Comparison of ENCODE assay signal across 21 cellular contexts in genomic region chr6:37582309-37582708, GRCh38.
DNase-seq lines count a peak whose midpoint lies in the region; ATAC-seq and TF ChIP-seq lines count a peak whose summit lies in the region.
"Had no signal": no experiment of that assay in that cellular context is flagged by ENCODE, and none has a peak within 500 bp of the region (broad histone marks: within the 10 kb centered on the region; RNA-seq: fewer than 3 reads in every experiment).

No MANE protein-coding gene starts in this region.

- no peaks in the 10 kb centered on the region for H3K36me3 Mint-ChIP-seq in MCF 10A (ENCODE audit: insufficient read depth, unreplicated experiment)
- no peaks in the 10 kb centered on the region for H3K36me3 Mint-ChIP-seq in WTC11
- H3K36me3 Mint-ChIP-seq: activated CD8-positive, alpha-beta memory T cell treated with anti-CD3 and anti-CD28 coated beads, Interleukin-2, amount 10 ng/mL, durations not matched to agents 7 days and 5 days; activated naive CD4-positive, alpha-beta T cell treated with anti-CD3 and anti-CD28 coated beads, Interleukin-2, amount 50 U/mL, for 72 hours; immature natural killer cell; T-cell had no signal

- H3K27ac Mint-ChIP-seq in MCF 10A (ENCODE audit: low read depth, unreplicated experiment) = no peak overlapping the region
- peak overlapping the region; percentile 57; the same call in 1 of the 2 replicates for H3K27ac Mint-ChIP-seq in WTC11
- H3K27ac Mint-ChIP-seq: activated CD4-positive, alpha-beta T cell treated with anti-CD3 and anti-CD28 coated beads for 36 hours; activated CD8-positive, alpha-beta memory T cell treated with anti-CD3 and anti-CD28 coated beads, Interleukin-2, amount 10 ng/mL, durations not matched to agents 7 days and 5 days; activated naive CD4-positive, alpha-beta T cell treated with anti-CD3 and anti-CD28 coated beads, Interleukin-2, amount 50 U/mL, for 72 hours; T-cell had no signal

- dilution Hi-C loops in mammary epithelial cell (cut with HindIII; ENCODE audit: low sequenced_read_pairs) = no loop called here

- in situ Hi-C loops in mammary epithelial cell (cut with MboI; ENCODE audit: low sequenced_read_pairs in 2 of 2) = no loop called here
- in situ Hi-C loops in HAP-1 (cut with MboI; ENCODE audit: low sequenced_read_pairs) = no loop called here

- H2AFZ ChIP-seq in mammary epithelial cell (ENCODE audit: low read depth, low read length) = no peak overlapping the region

- H3K4me2 ChIP-seq in mammary epithelial cell (ENCODE audit: insufficient read depth, low read depth, low read length) = no peak overlapping the region

- WGBS in mammary epithelial cell (ENCODE audit: low coverage, missing lambda C conversion rate) = 10% methylated on average over 6 of the region's 6 CpGs

- peak; percentile 8 for DNase-seq in mammary epithelial cell
- DNase-seq in MCF 10A (ENCODE audit: unreplicated experiment) = no peak
- peak; percentile 41 for DNase-seq in WTC11 (ENCODE audit: low spot score)
- DNase-seq in iris pigment epithelial cell (ENCODE audit: low read depth) = peak; percentile 24
- no peak for DNase-seq in ureter (ENCODE audit: low spot score)
- no peak for DNase-seq in HAP-1 (ENCODE audit: low spot score in 2 of 2)
- DNase-seq: activated CD4-positive, alpha-beta T cell treated with anti-CD3 and anti-CD28 coated beads for 36 hours; activated CD8-positive, alpha-beta memory T cell treated with anti-CD3 and anti-CD28 coated beads, Interleukin-2, amount 10 ng/mL, durations not matched to agents 7 days and 5 days; head of caudate nucleus; immature natural killer cell; KBM-7; NCI-H1930; NCI-H510A; retina; T-cell; upper lobe of right lung had no signal

- H4K20me1 ChIP-seq in mammary epithelial cell (ENCODE audit: insufficient read depth, low read length) = no peaks in the 10 kb centered on the region

- POLR2A ChIA-PET in MCF 10A (lab: Yijun Ruan, JAX) (no interaction called here), WTC11 (lab: Charles Lee) (no interaction called here)

- ATAC-seq in WTC11 (no peak; the same call in 1 of the 2 replicates), HG03196 (IDR thresholded peaks at IDR 0.05; ENCODE audit: unreplicated experiment) (no peak), HG02610 (IDR thresholded peaks at IDR 0.05; ENCODE audit: unreplicated experiment) (no peak)
- ATAC-seq: activated CD4-positive, alpha-beta T cell treated with anti-CD3 and anti-CD28 coated beads for 36 hours; activated CD8-positive, alpha-beta memory T cell treated with anti-CD3 and anti-CD28 coated beads, Interleukin-2, amount 10 ng/mL, durations not matched to agents 7 days and 5 days; activated naive CD4-positive, alpha-beta T cell treated with anti-CD3 and anti-CD28 coated beads, Interleukin-2, amount 50 U/mL, for 72 hours; T-cell; upper lobe of right lung had no signal

- intact Hi-C loops in mammary epithelial cell (cut with micrococcal nuclease) (no loop called here), MCF 10A (cut with micrococcal nuclease) (no loop called here)

- H3K79me2 ChIP-seq in mammary epithelial cell (ENCODE audit: insufficient read depth, low read length) = no peaks in the 10 kb centered on the region

- H3K4me3 Mint-ChIP-seq in MCF 10A (ENCODE audit: unreplicated experiment) (no peak overlapping the region), WTC11 (no peak overlapping the region)
- H3K4me3 Mint-ChIP-seq: activated CD4-positive, alpha-beta T cell treated with anti-CD3 and anti-CD28 coated beads for 36 hours; activated CD8-positive, alpha-beta memory T cell treated with anti-CD3 and anti-CD28 coated beads, Interleukin-2, amount 10 ng/mL, durations not matched to agents 7 days and 5 days; immature natural killer cell; T-cell had no signal

- H3K4me1 ChIP-seq in mammary epithelial cell (ENCODE audit: insufficient read depth, low read length) (peaks cover under 1% of the 10 kb centered on the region), HAP-1 (no peaks in the 10 kb centered on the region)
- H3K4me1 ChIP-seq: upper lobe of right lung had no signal

- H3K9me3 Mint-ChIP-seq in MCF 10A (ENCODE audit: unreplicated experiment) (no peaks in the 10 kb centered on the region), WTC11 (peaks cover 7% of the 10 kb centered on the region)
- H3K9me3 Mint-ChIP-seq: activated naive CD4-positive, alpha-beta T cell treated with anti-CD3 and anti-CD28 coated beads, Interleukin-2, amount 50 U/mL, for 72 hours; immature natural killer cell; T-cell had no signal

- no peak overlapping the region for H3K27ac ChIP-seq in mammary epithelial cell (ENCODE audit: insufficient read depth, low read depth, low read length)
- H3K27ac ChIP-seq: 22Rv1, upper lobe of right lung had no signal

- CTCF ChIA-PET in mammary epithelial cell (lab: Charles Lee; ENCODE audit: low non-redundant PET) = interaction anchor here (0.5 kb wide), 1 partner anchor 35 kb away, joined by 5 read pairs; no protein-coding TSS in a partner anchor
- CTCF ChIA-PET in MCF 10A (lab: Yijun Ruan, JAX) = interaction anchor here (0.6 to 0.9 kb wide), 3 partner anchors 9 to 1198 kb away, joined by 3 to 5 read pairs (median 3); no protein-coding TSS in a partner anchor
- CTCF ChIA-PET in WTC11 (lab: Charles Lee) = interaction anchor here (0.7 to 2.7 kb wide), 7 partner anchors 12 to 110 kb away, joined by 3 to 11 read pairs (median 4); no protein-coding TSS in a partner anchor

- TF ChIP-seq CTCF in mammary epithelial cell (conservative IDR thresholded peaks at IDR 0.05 in 1 of 2, IDR thresholded peaks at IDR 0.05 in 1 of 2; ENCODE audit: extremely low read depth in 1 of 2, insufficient read depth in 1 of 2, low read depth in 1 of 2, low read length in 2 of 2) (no peak), MCF 10A (IDR thresholded peaks at IDR 0.05; ENCODE audit: unreplicated experiment) (no peak), WTC11 (IDR thresholded peaks at IDR 0.05) (no peak)

- H3K27me3 ChIP-seq in mammary epithelial cell (ENCODE audit: insufficient read depth, low read length) (no peaks in the 10 kb centered on the region), HAP-1 (ENCODE audit: low read depth) (no peaks in the 10 kb centered on the region; the same call in 1 of the 2 replicates)
- H3K27me3 ChIP-seq: upper lobe of right lung had no signal

- H3K9me3 ChIP-seq in mammary epithelial cell (replicated peaks; ENCODE audit: insufficient read depth, low read length) = no peaks in the 10 kb centered on the region
- no peaks in the 10 kb centered on the region for H3K9me3 ChIP-seq in HAP-1
- H3K9me3 ChIP-seq: upper lobe of right lung had no signal

- H3K4me3 ChIP-seq in mammary epithelial cell (replicated peaks in 1 of 3; ENCODE audit: insufficient read depth in 1 of 3, low read depth in 2 of 3, low read length in 3 of 3) = no peak overlapping the region
- no peak overlapping the region for H3K4me3 ChIP-seq in HAP-1
- H3K4me3 ChIP-seq: lung, upper lobe of right lung had no signal

- H3K27me3 Mint-ChIP-seq in MCF 10A (ENCODE audit: insufficient read depth, unreplicated experiment) (peaks cover 13% of the 10 kb centered on the region), WTC11 (ENCODE audit: low read depth) (0 out of 2 replicates have a peak, but pooled peaks cover 2% of the 10 kb centered on the region)
- H3K27me3 Mint-ChIP-seq: activated CD4-positive, alpha-beta T cell treated with anti-CD3 and anti-CD28 coated beads for 36 hours; activated CD8-positive, alpha-beta memory T cell treated with anti-CD3 and anti-CD28 coated beads, Interleukin-2, amount 10 ng/mL, durations not matched to agents 7 days and 5 days; T-cell had no signal

- H3K36me3 ChIP-seq in mammary epithelial cell (ENCODE audit: insufficient read depth, low read length) (no peaks in the 10 kb centered on the region), HAP-1 (replicated peaks) (no peaks in the 10 kb centered on the region)
- H3K36me3 ChIP-seq: upper lobe of right lung had no signal

- BruUV-seq in mammary epithelial cell (replicated peaks; lab: Mats Ljungman, UMichigan) (no TSS peak), MCF 10A (replicated peaks; lab: Mats Ljungman, UMichigan) (no TSS peak)

- peaks cover 4% of the 10 kb centered on the region for H3K4me1 Mint-ChIP-seq in MCF 10A (ENCODE audit: insufficient read depth, unreplicated experiment)
- peaks cover 29% of the 10 kb centered on the region for H3K4me1 Mint-ChIP-seq in WTC11
- H3K4me1 Mint-ChIP-seq: activated CD4-positive, alpha-beta T cell treated with anti-CD3 and anti-CD28 coated beads for 36 hours; activated CD8-positive, alpha-beta memory T cell treated with anti-CD3 and anti-CD28 coated beads, Interleukin-2, amount 10 ng/mL, durations not matched to agents 7 days and 5 days; immature natural killer cell; T-cell had no signal

- H3K9ac ChIP-seq in mammary epithelial cell (ENCODE audit: insufficient read depth, low read length) = no peak overlapping the region

TF ChIP-seq in WTC11, 78 proteins besides CTCF, POLR2A, EP300 and RAD21:
- TF ChIP-seq ATF1 (CRISPR knock-in tag; IDR thresholded peaks at IDR 0.05) (no peak), ZBTB21 (CRISPR knock-in tag; IDR thresholded peaks at IDR 0.05; ENCODE audit: borderline replicate concordance) (no peak), TEAD4 (CRISPR knock-in tag; IDR thresholded peaks at IDR 0.05) (no peak), TP53 (CRISPR knock-in tag; IDR thresholded peaks at IDR 0.05) (no peak), FOXJ3 (CRISPR knock-in tag; IDR thresholded peaks at IDR 0.05; ENCODE audit: borderline replicate concordance) (no peak), PREB (CRISPR knock-in tag; IDR thresholded peaks at IDR 0.05; ENCODE audit: borderline replicate concordance) (no peak), ZSCAN18 (CRISPR knock-in tag; IDR thresholded peaks at IDR 0.05) (no peak), ZNF121 (CRISPR knock-in tag; IDR thresholded peaks at IDR 0.05) (no peak)
TF ChIP-seq in WTC11: peak in this region for 0.

Comparison
In these comparisons a context has a peak if more than half of its experiments do, and no peak if none do; other contexts are left out.
1. DNase-seq: peak in mammary epithelial cell (single experiment), WTC11 (single experiment) and iris pigment epithelial cell (single experiment); none in MCF 10A (single experiment), ureter (single experiment) and HAP-1 (0 of 2).